In the genomic region with DNA sequence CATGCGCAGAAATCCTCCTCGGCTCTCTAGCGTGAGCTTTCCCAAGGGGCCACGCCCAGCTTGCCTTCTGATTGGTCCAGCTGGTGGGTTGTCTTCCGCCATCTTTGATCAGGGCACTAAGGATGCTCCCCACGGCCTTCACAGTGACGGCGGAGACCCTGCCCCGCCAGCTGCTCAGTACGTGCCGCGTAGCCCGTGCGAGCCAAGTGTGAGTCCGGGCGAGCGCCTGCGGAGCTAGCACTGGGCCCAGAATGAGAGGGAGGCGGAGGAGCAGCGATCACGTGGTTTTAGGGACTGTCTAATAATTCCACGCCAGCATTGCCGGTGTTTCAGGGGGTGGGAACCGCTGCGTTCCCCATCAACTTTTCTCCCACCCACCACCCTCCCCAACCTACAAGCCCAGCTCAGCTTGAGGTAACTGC, we compare ENCODE assay signal across 8 cellular contexts. TPM values are rescaled to one million over a fixed set of nuclear protein-coding genes. Genes with fewer than 3 reads are reported as not detected.
DNase-seq lines count a peak whose midpoint lies in the region; ATAC-seq and TF ChIP-seq lines count a peak whose summit lies in the region.

No MANE protein-coding gene starts in this region.

- peaks cover 79% of the 10 kb centered on the region for H3K4me1 ChIP-seq in mammary epithelial cell (ENCODE audit: insufficient read depth, low read length)
- peaks cover 10% of the 10 kb centered on the region; the same call in 1 of the 2 replicates for H3K4me1 ChIP-seq in iPS-20b (ENCODE audit: insufficient read depth, low read length)

- intact Hi-C loops in mammary epithelial cell (cut with micrococcal nuclease): loop anchor here (1.0 kb wide), 2 partner anchors 12 to 26 kb away; no protein-coding TSS in a partner anchor

- no peaks in the 10 kb centered on the region for H4K20me1 ChIP-seq in mammary epithelial cell (ENCODE audit: insufficient read depth, low read length)

- CTCF ChIA-PET in AG04450 (lab: Charles Lee): interaction anchor here (0.5 to 2.7 kb wide), 13 partner anchors 9 to 184 kb away, joined by 3 to 11 read pairs (median 4); a partner anchor contains a TSS
- CTCF ChIA-PET in mammary epithelial cell (lab: Charles Lee; ENCODE audit: low non-redundant PET): interaction anchor here (0.6 to 0.8 kb wide), 2 partner anchors 34 to 324 kb away, joined by 7 to 10 read pairs; no protein-coding TSS in a partner anchor

- H3K36me3 ChIP-seq in WERI-Rb-1 (peaks cover 29% of the 10 kb centered on the region), mammary epithelial cell (ENCODE audit: insufficient read depth, low read length) (peaks cover 15% of the 10 kb centered on the region), iPS-20b (ENCODE audit: insufficient read depth, low read depth, low read length) (peaks cover 35% of the 10 kb centered on the region)

- in situ Hi-C loops in mammary epithelial cell (cut with MboI; ENCODE audit: low sequenced_read_pairs in 2 of 2): no loop called here

- no peak for TF ChIP-seq CTCF in AG04450 (IDR thresholded peaks at IDR 0.05; ENCODE audit: low read depth, low read length)
- no peak for TF ChIP-seq CTCF in WERI-Rb-1 (IDR thresholded peaks at IDR 0.05; ENCODE audit: low read depth, low read length)
- TF ChIP-seq CTCF in mammary epithelial cell (conservative IDR thresholded peaks at IDR 0.05 in 1 of 2, IDR thresholded peaks at IDR 0.05 in 1 of 2; ENCODE audit: extremely low read depth in 1 of 2, insufficient read depth in 1 of 2, low read depth in 1 of 2, low read length in 2 of 2): no peak

- H3K27ac ChIP-seq in AG04450 (ENCODE audit: low read depth, low read length) (peak overlapping the region; percentile 99), WERI-Rb-1 (peak overlapping the region; percentile 91), mammary epithelial cell (ENCODE audit: insufficient read depth, low read depth, low read length) (peak overlapping the region; percentile 94), iPS-20b (ENCODE audit: low read length) (no peak overlapping the region), skin epidermis (peak overlapping the region in 20 of 21 experiments; percentile 87 to 99 (median 96))

- BruUV-seq in mammary epithelial cell (replicated peaks; lab: Mats Ljungman, UMichigan): no TSS peak

- H3K9ac ChIP-seq in mammary epithelial cell (ENCODE audit: insufficient read depth, low read length): peak overlapping the region; percentile 83
- H3K9ac ChIP-seq in iPS-20b (ENCODE audit: low read depth, low read length): peak overlapping the region; percentile 80

- peaks cover 4% of the 10 kb centered on the region; the same call in 1 of the 2 replicates for H3K9me3 ChIP-seq in AG04450 (ENCODE audit: control insufficient read depth, insufficient read depth, low read length)
- no peaks in the 10 kb centered on the region for H3K9me3 ChIP-seq in WERI-Rb-1 (ENCODE audit: severe bottlenecking)
- no peaks in the 10 kb centered on the region for H3K9me3 ChIP-seq in mammary epithelial cell (replicated peaks; ENCODE audit: insufficient read depth, low read length)
- no peaks in the 10 kb centered on the region for H3K9me3 ChIP-seq in iPS-20b (ENCODE audit: insufficient read depth, low read depth, low read length)

- H2AFZ ChIP-seq in mammary epithelial cell (ENCODE audit: low read depth, low read length): peak overlapping the region; percentile 28

- H3K79me2 ChIP-seq in mammary epithelial cell (ENCODE audit: insufficient read depth, low read length): peaks cover 3% of the 10 kb centered on the region

- ATAC-seq in GM18907 (IDR thresholded peaks at IDR 0.05; ENCODE audit: unreplicated experiment): peak; percentile 78
- peak; percentile 77 for ATAC-seq in HG03139 (IDR thresholded peaks at IDR 0.05; ENCODE audit: unreplicated experiment)

- 0% methylated on average over 10 of the region's 25 CpGs for WGBS in mammary epithelial cell (ENCODE audit: low coverage, missing lambda C conversion rate)

- peak overlapping the region; percentile 61 for H3K4me3 ChIP-seq in AG04450 (ENCODE audit: low read depth, low read length)
- H3K4me3 ChIP-seq in WERI-Rb-1 (ENCODE audit: low read depth, low read length): peak overlapping the region; percentile 90
- peak overlapping the region; percentile 26 to 39 (median 37) for H3K4me3 ChIP-seq in mammary epithelial cell (replicated peaks in 1 of 3; ENCODE audit: insufficient read depth in 1 of 3, low read depth in 2 of 3, low read length in 3 of 3)
- H3K4me3 ChIP-seq in iPS-20b (ENCODE audit: low read length): peak overlapping the region; percentile 78
- H3K4me3 ChIP-seq in skin epidermis: peak overlapping the region; percentile 48 to 68 (median 57)

- dilution Hi-C loops in mammary epithelial cell (cut with HindIII; ENCODE audit: low sequenced_read_pairs): no loop called here

- peak overlapping the region; percentile 87 for H3K4me2 ChIP-seq in mammary epithelial cell (ENCODE audit: insufficient read depth, low read depth, low read length)

- peak; percentile 99 for DNase-seq in AG04450 (ENCODE audit: low read depth, low spot score)
- peak; percentile 93 for DNase-seq in NCI-H2196 treated with DMSO at 0.1 percent for 48 hours (lab: John Stamatoyannopoulos, UW; ENCODE audit: unreplicated experiment)
- peak; percentile 99 for DNase-seq in WERI-Rb-1
- DNase-seq in mammary epithelial cell: peak; percentile 98

- no peaks in the 10 kb centered on the region for H3K27me3 ChIP-seq in AG04450 (ENCODE audit: control insufficient read depth, insufficient read depth, low read length)
- H3K27me3 ChIP-seq in WERI-Rb-1 (ENCODE audit: insufficient read depth, low read depth, severe bottlenecking): no peaks in the 10 kb centered on the region
- no peaks in the 10 kb centered on the region for H3K27me3 ChIP-seq in mammary epithelial cell (ENCODE audit: insufficient read depth, low read length)
- H3K27me3 ChIP-seq in iPS-20b (ENCODE audit: insufficient read depth, low read length): no peaks in the 10 kb centered on the region

- POLR2A ChIA-PET in AG04450 (lab: Yijun Ruan, JAX): interaction anchor here (0.6 to 2.9 kb wide), 8 partner anchors 16 to 870 kb away, joined by 3 to 18 read pairs (median 4); a partner anchor contains a TSS

RNA-seq across cellular contexts. Expression of a gene that starts 1.6 kb away (rescaled TPM):
- polyA plus RNA-seq in AG04450 (2011; rRNA removed) (4.1 and 4.2 TPM in 2 replicates), mammary epithelial cell (14.3 TPM)
- polyA minus RNA-seq in AG04450 (2011; rRNA and poly(A)+ RNA removed): 1.4 and 3.0 TPM in 2 replicates
- total RNA-seq in mammary epithelial cell: 1 to 10 TPM; 1.5 to 6.9 TPM
- polyA minus RNA-seq in mammary epithelial cell: not detected

RNA-seq across cellular contexts. Expression of a gene that starts 27.2 kb away (rescaled TPM):
- 15.8 and 17.7 TPM in 2 replicates for polyA plus RNA-seq in AG04450 (2011; rRNA removed)
- polyA minus RNA-seq in AG04450 (2011; rRNA and poly(A)+ RNA removed): 21.5 and 33.0 TPM in 2 replicates
- 100 to 1,000 TPM; 171 to 266 TPM for total RNA-seq in mammary epithelial cell
- polyA plus RNA-seq in mammary epithelial cell: 168 TPM
- polyA minus RNA-seq in mammary epithelial cell: 208 TPM

RNA-seq across cellular contexts. Expression of a gene that starts 36.8 kb away (rescaled TPM):
- polyA plus RNA-seq in AG04450 (2011; rRNA removed): 11.4 and 12.1 TPM in 2 replicates
- 21.1 and 25.1 TPM in 2 replicates for polyA minus RNA-seq in AG04450 (2011; rRNA and poly(A)+ RNA removed)
- total RNA-seq in mammary epithelial cell: 10 to 100 TPM; 21.6 to 22.0 TPM
- polyA plus RNA-seq in mammary epithelial cell: 5.0 TPM
- 46.1 TPM for polyA minus RNA-seq in mammary epithelial cell

RNA-seq across cellular contexts. Expression of a gene that starts 47.8 kb away (rescaled TPM):
- polyA plus RNA-seq in AG04450 (2011; rRNA removed): not detected in 2 replicates
- not detected in 2 replicates for polyA minus RNA-seq in AG04450 (2011; rRNA and poly(A)+ RNA removed)
- total RNA-seq in mammary epithelial cell: not detected
- not detected for polyA plus RNA-seq in mammary epithelial cell
- polyA minus RNA-seq in mammary epithelial cell: not detected

Comparison
In these comparisons a context has a peak if more than half of its experiments do, and no peak if none do; other contexts are left out.
1. H3K4me3 ChIP-seq: peak in every context shown above with its lines; median percentile 90 in WERI-Rb-1; 78 in iPS-20b; 61 in AG04450; 57 in skin epidermis; 37 in mammary epithelial cell.